Comparison of ENCODE assay signal across 9 cellular contexts in the genomic region with DNA sequence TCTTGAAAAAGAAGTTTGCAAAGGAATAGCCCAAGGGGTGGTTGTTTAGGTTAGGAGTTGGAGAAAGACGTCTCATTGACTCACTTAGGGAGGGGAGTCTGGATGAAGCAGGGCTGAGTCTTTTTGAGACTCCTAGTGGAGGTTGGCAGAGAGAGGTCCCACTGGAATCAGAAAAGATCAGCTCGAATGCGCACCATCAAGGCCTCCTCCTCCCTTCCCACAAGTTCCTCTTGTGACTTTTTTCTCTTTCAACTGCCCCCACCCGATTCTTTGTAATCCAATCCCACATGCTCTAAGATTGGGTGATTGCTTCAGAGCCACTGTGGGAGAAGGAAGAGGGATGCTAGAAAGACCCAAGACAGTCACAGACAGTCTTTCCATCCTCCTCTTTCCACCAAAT. TPM values are rescaled to one million over a fixed set of nuclear protein-coding genes. Genes with fewer than 3 reads are reported as not detected.
A peak's percentile ranks its signal among the peaks of the same experiment; 100 is the strongest.
DNase-seq lines count a peak whose midpoint lies in the region; ATAC-seq and TF ChIP-seq lines count a peak whose summit lies in the region.
"Had no signal": no experiment of that assay in that cellular context is flagged by ENCODE, and none has a peak within 500 bp of the region (broad histone marks: within the 10 kb centered on the region; RNA-seq: fewer than 3 reads in every experiment).

No MANE protein-coding gene starts in this region.

- H3K27me3 ChIP-seq in CD8-positive, alpha-beta T cell (ENCODE audit: insufficient read depth, low read length), result peaks cover 33% of the 10 kb centered on the region
- H3K27me3 ChIP-seq in lung (ENCODE audit: control insufficient read depth, insufficient read depth), result no peaks in the 10 kb centered on the region

- no peak overlapping the region for H3K27ac Mint-ChIP-seq in CD8-positive, alpha-beta T cell
- H3K27ac Mint-ChIP-seq in central memory CD8-positive, alpha-beta T cell (ENCODE audit: low read depth), result no peak overlapping the region

- H3K4me1 ChIP-seq in CD8-positive, alpha-beta T cell (ENCODE audit: insufficient read depth, low read length), result peaks cover 35% of the 10 kb centered on the region
- H3K4me1 ChIP-seq in lung (ENCODE audit: control insufficient read depth in 2 of 2, insufficient read depth in 2 of 2, low read length in 2 of 2), result no peaks in the 10 kb centered on the region
- H3K4me1 ChIP-seq in urinary bladder (ENCODE audit: insufficient read depth), result no peaks in the 10 kb centered on the region

- no peaks in the 10 kb centered on the region for H3K36me3 Mint-ChIP-seq in CD8-positive, alpha-beta T cell
- H3K36me3 Mint-ChIP-seq in central memory CD8-positive, alpha-beta T cell (ENCODE audit: insufficient read depth), result peaks cover 3% of the 10 kb centered on the region

- H3K27me3 Mint-ChIP-seq in CD8-positive, alpha-beta T cell (ENCODE audit: low read depth), result peaks cover 54% of the 10 kb centered on the region
- H3K27me3 Mint-ChIP-seq in central memory CD8-positive, alpha-beta T cell, result peaks cover 70% of the 10 kb centered on the region

- WGBS in lung, 2 donors, result 6 to 34% methylated on average over 4 of the region's 4 CpGs
- 25% methylated on average over 4 of the region's 4 CpGs for WGBS in urinary bladder

- DNase-seq in CD8-positive, alpha-beta T cell, result no peak
- DNase-seq in NOMO-1 (lab: John Stamatoyannopoulos, UW; ENCODE audit: unreplicated experiment in 2 of 2), result peak; percentile 52 to 70
- DNase-seq in central memory CD8-positive, alpha-beta T cell (ENCODE audit: low spot score in 2 of 2), result no peak
- no peak for DNase-seq in lung (ENCODE audit: low spot score)
- DNase-seq in T1000 (lab: John Stamatoyannopoulos, UW), result no peak
- no peak for DNase-seq in NCI-H146 (lab: John Stamatoyannopoulos, UW)
- no peak for DNase-seq in activated naive CD4-positive, alpha-beta T cell (lab: John Stamatoyannopoulos, UW)

- intact Hi-C loops in CD8-positive, alpha-beta T cell (cut with DNase I, micrococcal nuclease), result no loop called here

- peak overlapping the region; percentile 83 for H3K4me3 Mint-ChIP-seq in CD8-positive, alpha-beta T cell
- peak overlapping the region; percentile 82 for H3K4me3 Mint-ChIP-seq in central memory CD8-positive, alpha-beta T cell

- ATAC-seq in CD8-positive, alpha-beta T cell, result no peak
- ATAC-seq in central memory CD8-positive, alpha-beta T cell (replicated peaks; ENCODE audit: extremely low read depth, poor library complexity, severe bottlenecking), result no peak
- ATAC-seq in lung (ENCODE audit: insufficient read depth, low FRiP score), result no peak

- H3K4me1 Mint-ChIP-seq in CD8-positive, alpha-beta T cell (ENCODE audit: low read depth), result peaks cover 34% of the 10 kb centered on the region
- peaks cover 34% of the 10 kb centered on the region for H3K4me1 Mint-ChIP-seq in central memory CD8-positive, alpha-beta T cell

- POLR2A ChIA-PET in CD8-positive, alpha-beta T cell (lab: Charles Lee), result interaction anchor here (1.2 to 2.4 kb wide), 2 partner anchors 21 to 32 kb away, joined by 7 to 22 read pairs; no protein-coding TSS in a partner anchor

- CTCF ChIA-PET in CD8-positive, alpha-beta T cell (lab: Charles Lee), result interaction anchor here (0.8 to 3.1 kb wide), 8 partner anchors 15 to 59 kb away, joined by 3 to 50 read pairs (median 6); a partner anchor contains a TSS

- no peaks in the 10 kb centered on the region for H3K36me3 ChIP-seq in CD8-positive, alpha-beta T cell (ENCODE audit: insufficient read depth, low read length)
- H3K36me3 ChIP-seq in lung (ENCODE audit: control insufficient read depth in 2 of 2, insufficient read depth in 2 of 2, low read length in 2 of 2) (peaks cover 5 to 17% of the 10 kb centered on the region in 2 donors), urinary bladder (ENCODE audit: insufficient read depth) (peaks cover 2% of the 10 kb centered on the region)

- no peak overlapping the region for H3K4me3 ChIP-seq in CD8-positive, alpha-beta T cell (ENCODE audit: low read depth, low read length)
- H3K4me3 ChIP-seq in lung, result no peak overlapping the region
- H3K4me3 ChIP-seq in urinary bladder (ENCODE audit: low read depth, low read length), result no peak overlapping the region

- no peaks in the 10 kb centered on the region for H3K9me3 ChIP-seq in CD8-positive, alpha-beta T cell (ENCODE audit: low read length)
- H3K9me3 ChIP-seq in lung (ENCODE audit: control insufficient read depth in 2 of 2, insufficient read depth in 1 of 2, low read length in 1 of 2), result no peaks in the 10 kb centered on the region

- H3K9me3 Mint-ChIP-seq in CD8-positive, alpha-beta T cell, result no peaks in the 10 kb centered on the region
- no peaks in the 10 kb centered on the region for H3K9me3 Mint-ChIP-seq in central memory CD8-positive, alpha-beta T cell

- H3K27ac ChIP-seq in CD8-positive, alpha-beta T cell (ENCODE audit: low read depth, low read length), result no peak overlapping the region
- H3K27ac ChIP-seq in lung (ENCODE audit: low read depth in 1 of 2, low read length in 1 of 2) (peak overlapping the region; percentile 87 to 93), urinary bladder (ENCODE audit: low read depth) (peak overlapping the region; percentile 73)

- no peak for TF ChIP-seq CTCF in CD8-positive, alpha-beta T cell (IDR thresholded peaks at IDR 0.05)
- no peak for TF ChIP-seq CTCF in lung (IDR thresholded peaks at IDR 0.05; ENCODE audit: control extremely low read depth, extremely low read depth)

RNA-seq across cellular contexts. Expression of a gene that starts 2.0 kb away (rescaled TPM):
- total RNA-seq in CD8-positive, alpha-beta T cell, result under 1 TPM; 0.76 to 0.92 TPM
- total RNA-seq in lung, result 10 to 100 TPM; 36.7 to 48.6 TPM
- 10 to 100 TPM; 13.1 to 17.8 TPM for polyA plus RNA-seq in lung
- 43.9 TPM for total RNA-seq in urinary bladder
- 27.9 TPM for polyA plus RNA-seq in urinary bladder

RNA-seq across cellular contexts. Expression of a gene that starts 14.5 kb away (rescaled TPM):
- total RNA-seq in CD8-positive, alpha-beta T cell, result not detected
- total RNA-seq in lung (not detected), urinary bladder (not detected)
- polyA plus RNA-seq in lung (not detected), urinary bladder (not detected)
- total RNA-seq: pulmonary artery endothelial cell had no signal

RNA-seq across cellular contexts. Expression of a gene that starts 26.4 kb away (rescaled TPM):
- 1 to 10 TPM; 6.8 to 7.4 TPM for total RNA-seq in CD8-positive, alpha-beta T cell
- total RNA-seq in lung (10 to 100 TPM in 1 of 2 donors, 1 to 10 TPM in 1; 8.0 to 48.5 TPM), urinary bladder (9.8 TPM)
- polyA plus RNA-seq in lung (10 to 100 TPM; 21.6 to 38.3 TPM), urinary bladder (67.1 TPM)

RNA-seq across cellular contexts. Expression of a gene that starts 28.8 kb away (rescaled TPM):
- total RNA-seq in CD8-positive, alpha-beta T cell, result not detected
- total RNA-seq in lung, result under 1 TPM; 0.20 to 0.52 TPM
- polyA plus RNA-seq in lung, result under 1 TPM; 0.24 to 0.43 TPM
- 0.37 TPM for total RNA-seq in urinary bladder
- polyA plus RNA-seq in urinary bladder, result 0.42 TPM
- total RNA-seq: pulmonary artery endothelial cell had no signal

RNA-seq across cellular contexts. Expression of a gene that starts 29.9 kb away (rescaled TPM):
- not detected for total RNA-seq in CD8-positive, alpha-beta T cell
- total RNA-seq in lung, result not detected
- polyA plus RNA-seq in lung, result under 1 TPM; 0.13 to 0.18 TPM
- not detected for total RNA-seq in urinary bladder
- 0.06 TPM for polyA plus RNA-seq in urinary bladder
- total RNA-seq: pulmonary artery endothelial cell had no signal

Comparison
In these comparisons a context has a peak if more than half of its experiments do, and no peak if none do; other contexts are left out.
1. DNase-seq: peak in NOMO-1 (2 of 2); none in CD8-positive, alpha-beta T cell (0 of 7), central memory CD8-positive, alpha-beta T cell (0 of 2), lung (single experiment), T1000 (single experiment), NCI-H146 (single experiment) and activated naive CD4-positive, alpha-beta T cell (0 of 4).
2. RNA of a gene that starts 2.0 kb away (total RNA-seq): 36.7 to 48.6 TPM in lung and 43.9 TPM in urinary bladder (single experiment); 0.76 to 0.92 TPM in CD8-positive, alpha-beta T cell; every median in the first group is over 10 times any median in the second.